ENCODE assay signal across 15 cellular contexts in the genomic region with DNA sequence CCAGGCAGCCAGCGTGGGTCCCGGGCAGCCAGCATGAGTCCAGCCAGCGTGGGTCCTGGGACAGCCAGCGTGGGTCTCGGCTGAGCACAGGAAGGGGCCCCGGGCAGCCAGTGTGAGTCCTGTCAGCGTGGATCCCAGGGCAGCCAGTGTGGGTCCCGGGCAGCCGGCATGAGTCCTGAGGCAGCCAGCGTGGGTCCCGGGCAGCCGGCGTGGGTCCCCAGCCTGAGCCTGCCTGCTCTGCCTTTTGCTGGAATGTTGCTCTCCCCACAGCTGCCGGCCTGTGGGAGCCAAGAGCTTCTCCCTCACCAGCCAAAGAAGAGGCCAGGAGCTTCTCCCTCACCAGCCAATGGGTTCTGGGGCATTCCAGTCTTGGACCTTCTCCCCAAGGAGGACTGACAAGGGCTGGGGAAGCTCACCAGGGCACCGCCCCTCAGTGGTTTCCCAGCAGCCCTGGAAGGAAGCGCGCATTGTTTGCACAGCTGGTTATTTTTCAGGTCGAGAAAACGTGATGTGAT. TPM values are rescaled to one million over a fixed set of nuclear protein-coding genes. Genes with fewer than 3 reads are reported as not detected.
DNase-seq lines count a peak whose midpoint lies in the region; ATAC-seq and TF ChIP-seq lines count a peak whose summit lies in the region.
"Had no signal": no experiment of that assay in that cellular context is flagged by ENCODE, and none has a peak within 500 bp of the region (broad histone marks: within the 10 kb centered on the region; RNA-seq: fewer than 3 reads in every experiment).

No MANE protein-coding gene starts in this region.

- no peak overlapping the region for H3K4me3 Mint-ChIP-seq in stimulated activated naive CD8-positive, alpha-beta T cell treated with anti-CD3 and anti-CD28 coated beads, Interleukin-15, amount 100 ng/mL, for 72 hours
- no peak overlapping the region for H3K4me3 Mint-ChIP-seq in WTC11
- H3K4me3 Mint-ChIP-seq in stimulated activated effector memory CD8-positive, alpha-beta T cell treated with anti-CD3 and anti-CD28 coated beads, Interleukin-12 subunit alpha, Interleukin-12 subunit beta, amount 100 ng/mL, for 72 hours = no peak overlapping the region

- peaks cover 73% of the 10 kb centered on the region for H3K27me3 Mint-ChIP-seq in stimulated activated naive CD8-positive, alpha-beta T cell treated with anti-CD3 and anti-CD28 coated beads, Interleukin-15, amount 100 ng/mL, for 72 hours
- peaks cover 29% of the 10 kb centered on the region for H3K27me3 Mint-ChIP-seq in WTC11 (ENCODE audit: low read depth)

- DNase-seq in stimulated activated naive CD8-positive, alpha-beta T cell treated with anti-CD3 and anti-CD28 coated beads, Interleukin-15, amount 100 ng/mL, for 72 hours = no peak
- no peak for DNase-seq in stimulated activated naive CD8-positive, alpha-beta T cell treated with anti-CD3 and anti-CD28 coated beads, Interleukin-15, Interleukin-2, amounts not matched to agents 100 U/mL and 50 U/mL, for 24 hours
- DNase-seq in WTC11 (ENCODE audit: low spot score) = no peak
- no peak for DNase-seq in lower lobe of right lung
- DNase-seq in ureter (ENCODE audit: low spot score) = no peak
- DNase-seq in stimulated activated effector memory CD8-positive, alpha-beta T cell treated with anti-CD3 and anti-CD28 coated beads, Interleukin-12 subunit alpha, Interleukin-12 subunit beta, amount 100 ng/mL, for 72 hours (ENCODE audit: low spot score in 2 of 2) = no peak
- no peak for DNase-seq in KG1 (lab: John Stamatoyannopoulos, UW)
- DNase-seq: activated CD4-positive, alpha-beta T cell treated with anti-CD3 and anti-CD28 coated beads, Interleukin-2, amount 50 U/mL, for 4 hours; DMS79 treated with DMSO at 0.1 percent for 48 hours; MV-4-11; stimulated activated CD4-positive, alpha-beta T cell treated with anti-CD3 and anti-CD28 coated beads, Interleukin-2, amount 100 ng/mL, for 24 hours; T1000; trophoblast cell had no signal

- ATAC-seq in stimulated activated naive CD8-positive, alpha-beta T cell treated with anti-CD3 and anti-CD28 coated beads, Interleukin-15, amount 100 ng/mL, for 72 hours = peak; percentile 9
- no peak for ATAC-seq in stimulated activated naive CD8-positive, alpha-beta T cell treated with anti-CD3 and anti-CD28 coated beads, Interleukin-15, Interleukin-2, amounts not matched to agents 100 U/mL and 50 U/mL, for 24 hours
- ATAC-seq in WTC11 (peak; percentile 15; the same call in 1 of the 2 replicates), lower lobe of right lung (peak; percentile 18 to 27), HG02870 (IDR thresholded peaks at IDR 0.05; ENCODE audit: unreplicated experiment) (no peak)
- no peak for ATAC-seq in stimulated activated effector memory CD8-positive, alpha-beta T cell treated with anti-CD3 and anti-CD28 coated beads, Interleukin-12 subunit alpha, Interleukin-12 subunit beta, amount 100 ng/mL, for 72 hours

- TF ChIP-seq CTCF in WTC11 (IDR thresholded peaks at IDR 0.05) (no peak), lower lobe of right lung (IDR thresholded peaks at IDR 0.05) (no peak)

- H3K4me3 ChIP-seq in lower lobe of right lung = no peak overlapping the region

- CTCF ChIA-PET in WTC11 (lab: Charles Lee) = interaction anchor here (0.7 to 2.3 kb wide), 5 partner anchors 15 to 244 kb away, joined by 3 to 8 read pairs (median 5); partner anchors contain the start of gene RFLNA

- no peaks in the 10 kb centered on the region for H3K36me3 ChIP-seq in lower lobe of right lung

- H3K27ac Mint-ChIP-seq in stimulated activated naive CD8-positive, alpha-beta T cell treated with anti-CD3 and anti-CD28 coated beads, Interleukin-15, amount 100 ng/mL, for 72 hours = no peak overlapping the region
- no peak overlapping the region for H3K27ac Mint-ChIP-seq in WTC11
- H3K27ac Mint-ChIP-seq in stimulated activated effector memory CD8-positive, alpha-beta T cell treated with anti-CD3 and anti-CD28 coated beads, Interleukin-12 subunit alpha, Interleukin-12 subunit beta, amount 100 ng/mL, for 72 hours = no peak overlapping the region

- peaks cover 13% of the 10 kb centered on the region for H3K36me3 Mint-ChIP-seq in WTC11
- H3K36me3 Mint-ChIP-seq in stimulated activated effector memory CD8-positive, alpha-beta T cell treated with anti-CD3 and anti-CD28 coated beads, Interleukin-12 subunit alpha, Interleukin-12 subunit beta, amount 100 ng/mL, for 72 hours = no peaks in the 10 kb centered on the region

- H3K27me3 ChIP-seq in lower lobe of right lung (ENCODE audit: low read depth) = peaks cover 37% of the 10 kb centered on the region

- H3K9me3 ChIP-seq in lower lobe of right lung = no peaks in the 10 kb centered on the region

- intact Hi-C loops in lower lobe of right lung (cut with DNase I) = no loop called here

- H3K27ac ChIP-seq in lower lobe of right lung = no peak overlapping the region
- H3K27ac ChIP-seq: RWPE1 had no signal

- H3K4me1 Mint-ChIP-seq in stimulated activated naive CD8-positive, alpha-beta T cell treated with anti-CD3 and anti-CD28 coated beads, Interleukin-15, amount 100 ng/mL, for 72 hours = peaks cover 9% of the 10 kb centered on the region
- H3K4me1 Mint-ChIP-seq in WTC11 = peaks cover 27% of the 10 kb centered on the region
- H3K4me1 Mint-ChIP-seq in stimulated activated effector memory CD8-positive, alpha-beta T cell treated with anti-CD3 and anti-CD28 coated beads, Interleukin-12 subunit alpha, Interleukin-12 subunit beta, amount 100 ng/mL, for 72 hours = peaks cover 8% of the 10 kb centered on the region

- H3K4me1 ChIP-seq in lower lobe of right lung = no peaks in the 10 kb centered on the region

- POLR2A ChIA-PET in WTC11 (lab: Charles Lee) = no interaction called here

- peaks cover 4 to 10% of the 10 kb centered on the region in 2 donors for H3K9me3 Mint-ChIP-seq in stimulated activated naive CD8-positive, alpha-beta T cell treated with anti-CD3 and anti-CD28 coated beads, Interleukin-15, amount 100 ng/mL, for 72 hours
- H3K9me3 Mint-ChIP-seq in WTC11 = peaks cover 19% of the 10 kb centered on the region
- H3K9me3 Mint-ChIP-seq in stimulated activated effector memory CD8-positive, alpha-beta T cell treated with anti-CD3 and anti-CD28 coated beads, Interleukin-12 subunit alpha, Interleukin-12 subunit beta, amount 100 ng/mL, for 72 hours = peaks cover 6% of the 10 kb centered on the region

TF ChIP-seq in WTC11, 78 proteins besides CTCF, POLR2A, EP300 and RAD21 (continues in another document):
- TF ChIP-seq GRHL2 (CRISPR knock-in tag; IDR thresholded peaks at IDR 0.05; ENCODE audit: insufficient replicate concordance, severe bottlenecking) (no peak), SOX15 (CRISPR knock-in tag; IDR thresholded peaks at IDR 0.05) (no peak), RORB (CRISPR knock-in tag; IDR thresholded peaks at IDR 0.05) (no peak), HMGXB4 (CRISPR knock-in tag; IDR thresholded peaks at IDR 0.05) (no peak), NFE2L1 (CRISPR knock-in tag; IDR thresholded peaks at IDR 0.05) (no peak), TEAD4 (CRISPR knock-in tag; IDR thresholded peaks at IDR 0.05) (no peak)
- TF ChIP-seq, protein P1, sequence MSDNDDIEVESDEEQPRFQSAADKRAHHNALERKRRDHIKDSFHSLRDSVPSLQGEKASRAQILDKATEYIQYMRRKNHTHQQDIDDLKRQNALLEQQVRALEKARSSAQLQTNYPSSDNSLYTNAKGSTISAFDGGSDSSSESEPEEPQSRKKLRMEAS (CRISPR knock-in tag; IDR thresholded peaks at IDR 0.05) = no peak
- TF ChIP-seq, protein P2, sequence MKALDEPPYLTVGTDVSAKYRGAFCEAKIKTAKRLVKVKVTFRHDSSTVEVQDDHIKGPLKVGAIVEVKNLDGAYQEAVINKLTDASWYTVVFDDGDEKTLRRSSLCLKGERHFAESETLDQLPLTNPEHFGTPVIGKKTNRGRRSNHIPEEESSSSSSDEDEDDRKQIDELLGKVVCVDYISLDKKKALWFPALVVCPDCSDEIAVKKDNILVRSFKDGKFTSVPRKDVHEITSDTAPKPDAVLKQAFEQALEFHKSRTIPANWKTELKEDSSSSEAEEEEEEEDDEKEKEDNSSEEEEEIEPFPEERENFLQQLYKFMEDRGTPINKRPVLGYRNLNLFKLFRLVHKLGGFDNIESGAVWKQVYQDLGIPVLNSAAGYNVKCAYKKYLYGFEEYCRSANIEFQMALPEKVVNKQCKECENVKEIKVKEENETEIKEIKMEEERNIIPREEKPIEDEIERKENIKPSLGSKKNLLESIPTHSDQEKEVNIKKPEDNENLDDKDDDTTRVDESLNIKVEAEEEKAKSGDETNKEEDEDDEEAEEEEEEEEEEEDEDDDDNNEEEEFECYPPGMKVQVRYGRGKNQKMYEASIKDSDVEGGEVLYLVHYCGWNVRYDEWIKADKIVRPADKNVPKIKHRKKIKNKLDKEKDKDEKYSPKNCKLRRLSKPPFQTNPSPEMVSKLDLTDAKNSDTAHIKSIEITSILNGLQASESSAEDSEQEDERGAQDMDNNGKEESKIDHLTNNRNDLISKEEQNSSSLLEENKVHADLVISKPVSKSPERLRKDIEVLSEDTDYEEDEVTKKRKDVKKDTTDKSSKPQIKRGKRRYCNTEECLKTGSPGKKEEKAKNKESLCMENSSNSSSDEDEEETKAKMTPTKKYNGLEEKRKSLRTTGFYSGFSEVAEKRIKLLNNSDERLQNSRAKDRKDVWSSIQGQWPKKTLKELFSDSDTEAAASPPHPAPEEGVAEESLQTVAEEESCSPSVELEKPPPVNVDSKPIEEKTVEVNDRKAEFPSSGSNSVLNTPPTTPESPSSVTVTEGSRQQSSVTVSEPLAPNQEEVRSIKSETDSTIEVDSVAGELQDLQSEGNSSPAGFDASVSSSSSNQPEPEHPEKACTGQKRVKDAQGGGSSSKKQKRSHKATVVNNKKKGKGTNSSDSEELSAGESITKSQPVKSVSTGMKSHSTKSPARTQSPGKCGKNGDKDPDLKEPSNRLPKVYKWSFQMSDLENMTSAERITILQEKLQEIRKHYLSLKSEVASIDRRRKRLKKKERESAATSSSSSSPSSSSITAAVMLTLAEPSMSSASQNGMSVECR (CRISPR knock-in tag; IDR thresholded peaks at IDR 0.05; ENCODE audit: borderline replicate concordance) = no peak

RNA-seq across cellular contexts. Expression of gene RFLNA, which starts 15.0 kb away (rescaled TPM):
- total RNA-seq in WTC11 (2021) (6.3 to 11.3 TPM (median 10.2 TPM) in 3 replicates), lower lobe of right lung (0.50 TPM), ureter (1.1 TPM)

Comparison
In these comparisons a context has a peak if more than half of its experiments do, and no peak if none do; other contexts are left out.
1. ATAC-seq: peak in stimulated activated naive CD8-positive, alpha-beta T cell treated with anti-CD3 and anti-CD28 coated beads, Interleukin-15, amount 100 ng/mL, for 72 hours (single experiment), WTC11 (single experiment) and lower lobe of right lung (2 of 2); none in stimulated activated naive CD8-positive, alpha-beta T cell treated with anti-CD3 and anti-CD28 coated beads, Interleukin-15, Interleukin-2, amounts not matched to agents 100 U/mL and 50 U/mL, for 24 hours (single experiment), HG02870 (single experiment) and stimulated activated effector memory CD8-positive, alpha-beta T cell treated with anti-CD3 and anti-CD28 coated beads, Interleukin-12 subunit alpha, Interleukin-12 subunit beta, amount 100 ng/mL, for 72 hours (single experiment).